Comparison of ENCODE assay signal across 21 cellular contexts in genomic region chr4:3295837-3296624, GRCh38. TPM values are rescaled to one million over a fixed set of nuclear protein-coding genes. Genes with fewer than 3 reads are reported as not detected.
DNase-seq lines count a peak whose midpoint lies in the region; ATAC-seq and TF ChIP-seq lines count a peak whose summit lies in the region.
"Had no signal": no experiment of that assay in that cellular context is flagged by ENCODE, and none has a peak within 500 bp of the region (broad histone marks: within the 10 kb centered on the region; RNA-seq: fewer than 3 reads in every experiment).

No MANE protein-coding gene starts in this region.

- no peak overlapping the region; the same call in 1 of the 2 replicates for H3K14ac ChIP-seq in H9 (ENCODE audit: insufficient read depth, low read length)

- H3K9me3 Mint-ChIP-seq in natural killer cell (no peaks in the 10 kb centered on the region), neural progenitor cell (peaks cover 24% of the 10 kb centered on the region), H9 (no peaks in the 10 kb centered on the region)
- no peaks in the 10 kb centered on the region for H3K9me3 Mint-ChIP-seq in natural killer cell treated with Interleukin-12 subunit alpha and Interleukin-12 subunit beta and Interleukin-15 and Interleukin-18, amount 100 ng/mL, for 72 hours
- H3K9me3 Mint-ChIP-seq: activated CD4-positive, alpha-beta memory T cell treated with anti-CD3 and anti-CD28 coated beads for 36 hours; T-helper 1 cell treated with Interleukin-12 subunit alpha and Interleukin-12 subunit beta and Interleukin-4 antibody, amounts not matched to agents 30 μg/mL and 1 μg/mL, for 36 hours had no signal

- H3K9me3 ChIP-seq in neural progenitor cell (ENCODE audit: low read depth) (no peaks in the 10 kb centered on the region), H9 (ENCODE audit: control insufficient read depth, low read depth, low read length) (no peaks in the 10 kb centered on the region)
- H3K9me3 ChIP-seq: left lung, SJCRH30 had no signal

- peaks cover 62% of the 10 kb centered on the region for H3K4me1 ChIP-seq in neural progenitor cell
- no peaks in the 10 kb centered on the region for H3K4me1 ChIP-seq in H9 (ENCODE audit: insufficient read depth, low read length)
- H3K4me1 ChIP-seq: SJCRH30 had no signal

- intact Hi-C loops in natural killer cell (cut with micrococcal nuclease), result no loop called here

- H3K27me3 Mint-ChIP-seq in natural killer cell (ENCODE audit: low read depth in 2 of 2) (peaks cover 6 to 11% of the 10 kb centered on the region in 2 donors), neural progenitor cell (ENCODE audit: insufficient read depth, low read depth) (peaks cover 6% of the 10 kb centered on the region), H9 (ENCODE audit: low read depth) (peaks cover 12% of the 10 kb centered on the region)
- H3K27me3 Mint-ChIP-seq in natural killer cell treated with Interleukin-12 subunit alpha and Interleukin-12 subunit beta and Interleukin-15 and Interleukin-18, amount 100 ng/mL, for 72 hours, result peaks cover 0 to 4% of the 10 kb centered on the region in 2 donors

- H3K23me2 ChIP-seq in H9 (ENCODE audit: insufficient read length, low read depth, low read length, poor library complexity, severe bottlenecking), result peaks cover 16% of the 10 kb centered on the region

- no peaks in the 10 kb centered on the region for H3K36me3 Mint-ChIP-seq in natural killer cell
- H3K36me3 Mint-ChIP-seq in natural killer cell treated with Interleukin-12 subunit alpha and Interleukin-12 subunit beta and Interleukin-15 and Interleukin-18, amount 100 ng/mL, for 72 hours, result no peaks in the 10 kb centered on the region
- H3K36me3 Mint-ChIP-seq in neural progenitor cell, result peaks cover 26% of the 10 kb centered on the region
- H3K36me3 Mint-ChIP-seq in H9 (ENCODE audit: insufficient read depth in 1 of 3, low read depth in 3 of 3), result no peaks in the 10 kb centered on the region; a peak in 1 of 7 replicates
- H3K36me3 Mint-ChIP-seq: activated CD4-positive, alpha-beta memory T cell treated with anti-CD3 and anti-CD28 coated beads for 36 hours had no signal

- H3K27ac Mint-ChIP-seq in natural killer cell, result no peak overlapping the region
- no peak overlapping the region for H3K27ac Mint-ChIP-seq in natural killer cell treated with Interleukin-12 subunit alpha and Interleukin-12 subunit beta and Interleukin-15 and Interleukin-18, amount 100 ng/mL, for 72 hours
- peak overlapping the region; percentile 11 for H3K27ac Mint-ChIP-seq in neural progenitor cell
- peak overlapping the region in 1 of 3 experiments; percentile 75; a peak in 1 of 7 replicates for H3K27ac Mint-ChIP-seq in H9
- H3K27ac Mint-ChIP-seq: activated CD4-positive, alpha-beta memory T cell treated with anti-CD3 and anti-CD28 coated beads for 36 hours; activated naive CD4-positive, alpha-beta T cell treated with anti-CD3 and anti-CD28 coated beads, Interleukin-2, amount 50 U/mL, for 72 hours; T-helper 1 cell treated with Interleukin-12 subunit alpha and Interleukin-12 subunit beta and Interleukin-4 antibody, amounts not matched to agents 30 μg/mL and 1 μg/mL, for 36 hours had no signal

- no peak for DNase-seq in natural killer cell
- no peak for DNase-seq in natural killer cell treated with Interleukin-12 subunit alpha and Interleukin-12 subunit beta and Interleukin-15 and Interleukin-18, amount 100 ng/mL, for 72 hours (ENCODE audit: low spot score)
- peak; percentile 69 for DNase-seq in coronary artery (ENCODE audit: low spot score)
- no peak for DNase-seq in neural progenitor cell (ENCODE audit: low spot score)
- no peak for DNase-seq in middle frontal gyrus (ENCODE audit: extremely low spot score, low spot score)
- no peak for DNase-seq in COLO668 (lab: John Stamatoyannopoulos, UW; ENCODE audit: unreplicated experiment)
- no peak for DNase-seq in H9
- no peak for DNase-seq in DMS53 (lab: John Stamatoyannopoulos, UW)
- DNase-seq: activated CD4-positive, alpha-beta memory T cell treated with anti-CD3 and anti-CD28 coated beads for 36 hours; CD4-positive, alpha-beta memory T cell; GOT3; NCI-H2029; nucleus accumbens; right cardiac atrium; SJCRH30 had no signal

- no peak overlapping the region for H3K27ac ChIP-seq in coronary artery
- H3K27ac ChIP-seq in neural progenitor cell, result peak overlapping the region; percentile 63
- no peak overlapping the region for H3K27ac ChIP-seq in H9 (ENCODE audit: insufficient read length, low read depth, low read length)
- H3K27ac ChIP-seq: KMS-11, left lung, SJCRH30, VCaP had no signal

- H2BK20ac ChIP-seq in H9 (ENCODE audit: low read depth, low read length, poor library complexity, severe bottlenecking), result no peak overlapping the region

- no peaks in the 10 kb centered on the region for H3K79me1 ChIP-seq in H9 (ENCODE audit: insufficient read depth, low read depth, low read length, poor library complexity, severe bottlenecking)

- H3K4ac ChIP-seq in H9 (ENCODE audit: low read depth, low read length), result no peak overlapping the region

- peaks cover 77% of the 10 kb centered on the region for H3K79me2 ChIP-seq in neural progenitor cell (ENCODE audit: low read depth)
- H3K79me2 ChIP-seq in H9 (ENCODE audit: insufficient read depth, low read length), result no peaks in the 10 kb centered on the region

- no peak overlapping the region for H4K5ac ChIP-seq in H9 (ENCODE audit: insufficient read length, low read depth, low read length)

- H2BK5ac ChIP-seq in H9 (ENCODE audit: insufficient read length, low read length), result no peak overlapping the region

- no peak overlapping the region for H2AK5ac ChIP-seq in H9 (ENCODE audit: insufficient read length, low read length)

- H3K4me3 Mint-ChIP-seq in natural killer cell (peak overlapping the region; percentile 58), neural progenitor cell (peak overlapping the region; percentile 17), H9 (no peak overlapping the region)
- H3K4me3 Mint-ChIP-seq in natural killer cell treated with Interleukin-12 subunit alpha and Interleukin-12 subunit beta and Interleukin-15 and Interleukin-18, amount 100 ng/mL, for 72 hours, result no peak overlapping the region
- H3K4me3 Mint-ChIP-seq: activated CD4-positive, alpha-beta memory T cell treated with anti-CD3 and anti-CD28 coated beads for 36 hours; T-helper 1 cell treated with Interleukin-12 subunit alpha and Interleukin-12 subunit beta and Interleukin-4 antibody, amounts not matched to agents 30 μg/mL and 1 μg/mL, for 36 hours had no signal

- H3K23ac ChIP-seq in H9 (ENCODE audit: insufficient read length, low read depth, low read length), result no peak overlapping the region

- H2BK12ac ChIP-seq in H9 (ENCODE audit: insufficient read length, low read depth, low read length), result no peak overlapping the region

- H3K4me2 ChIP-seq in neural progenitor cell, result peak overlapping the region; percentile 26
- no peak overlapping the region for H3K4me2 ChIP-seq in H9 (ENCODE audit: insufficient read depth, insufficient read length, low read length)
- H3K4me2 ChIP-seq: KMS-11 had no signal

- no CpG with 5 or more reads among the region's 12 CpGs for WGBS in H9 (ENCODE audit: extremely low coverage, insufficient read length, low lambda C conversion rate)

- H3K4me3 ChIP-seq in coronary artery (no peak overlapping the region), neural progenitor cell (no peak overlapping the region)
- H3K4me3 ChIP-seq: left lung, SJCRH30 had no signal

- H3K18ac ChIP-seq in H9 (ENCODE audit: insufficient read length, low read depth, low read length), result no peak overlapping the region

- H3T11ph ChIP-seq in H9 (ENCODE audit: low read length), result no peak overlapping the region

- H4K91ac ChIP-seq in H9 (ENCODE audit: insufficient read length, low read depth, low read length), result no peak overlapping the region

- no peaks in the 10 kb centered on the region for H3K36me3 ChIP-seq in neural progenitor cell
- H3K36me3 ChIP-seq: left lung, SJCRH30 had no signal

- no peak overlapping the region for H2BK120ac ChIP-seq in H9 (ENCODE audit: low read depth, low read length, poor library complexity, severe bottlenecking)

- H3K56ac ChIP-seq in H9 (ENCODE audit: insufficient read length, low read depth, low read length), result no peak overlapping the region

- H2AFZ ChIP-seq in neural progenitor cell (replicated peaks) (no peak overlapping the region), H9 (ENCODE audit: low read length) (no peak overlapping the region)

- TF ChIP-seq CTCF in natural killer cell (IDR thresholded peaks at IDR 0.05) (no peak), coronary artery (IDR thresholded peaks at IDR 0.05) (no peak), neural progenitor cell (IDR thresholded peaks at IDR 0.05) (no peak), H9 (conservative IDR thresholded peaks at IDR 0.05) (no peak)

- ATAC-seq in natural killer cell, result no peak
- no peak for ATAC-seq in natural killer cell treated with Interleukin-12 subunit alpha and Interleukin-12 subunit beta and Interleukin-15 and Interleukin-18, amount 100 ng/mL, for 72 hours
- ATAC-seq: activated naive CD4-positive, alpha-beta T cell treated with anti-CD3 and anti-CD28 coated beads, Interleukin-2, amount 50 U/mL, for 72 hours; left lung; Panc1; right cardiac atrium had no signal

- H4K20me1 ChIP-seq in neural progenitor cell (ENCODE audit: low read depth) (peaks cover 50% of the 10 kb centered on the region), H9 (ENCODE audit: control insufficient read depth, insufficient read depth, insufficient read length) (peaks cover 3% of the 10 kb centered on the region)

- H3K9ac ChIP-seq in neural progenitor cell (no peak overlapping the region), H9 (ENCODE audit: extremely low read depth, insufficient read length, low read length) (no peak overlapping the region)
- H3K9ac ChIP-seq: KMS-11 had no signal

- H2BK15ac ChIP-seq in H9 (ENCODE audit: low read depth, low read length), result no peak overlapping the region

- H3K27me3 ChIP-seq in neural progenitor cell, result no peaks in the 10 kb centered on the region
- no peaks in the 10 kb centered on the region; the same call in 1 of the 2 replicates for H3K27me3 ChIP-seq in H9 (ENCODE audit: insufficient read depth, low read length)
- H3K27me3 ChIP-seq: SJCRH30 had no signal

- no peak overlapping the region for H4K8ac ChIP-seq in H9 (replicated peaks; ENCODE audit: insufficient read length, low read depth, low read length)

- peaks cover 41% of the 10 kb centered on the region for H3F3A ChIP-seq in neural progenitor cell (ENCODE audit: low read depth)

- H3K4me1 Mint-ChIP-seq in natural killer cell, result peaks cover 23 to 29% of the 10 kb centered on the region in 2 donors
- peaks cover 13 to 15% of the 10 kb centered on the region in 2 donors for H3K4me1 Mint-ChIP-seq in natural killer cell treated with Interleukin-12 subunit alpha and Interleukin-12 subunit beta and Interleukin-15 and Interleukin-18, amount 100 ng/mL, for 72 hours (ENCODE audit: low read depth in 2 of 2)
- peaks cover 52% of the 10 kb centered on the region for H3K4me1 Mint-ChIP-seq in neural progenitor cell
- H3K4me1 Mint-ChIP-seq in H9, result peaks cover 41 to 58% of the 10 kb centered on the region in 2 experiments

RNA-seq across cellular contexts. Expression of gene RGS12, which starts 3.2 kb away (rescaled TPM):
- total RNA-seq in natural killer cell, result 10 to 100 TPM; 10.5 to 12.3 (median 10.6) TPM
- total RNA-seq in natural killer cell treated with Interleukin-12 subunit alpha and Interleukin-12 subunit beta and Interleukin-15 and Interleukin-18, amount 100 ng/mL, for 72 hours, result 1 to 10 TPM; 1.9 to 7.0 TPM
- total RNA-seq in neural progenitor cell (ENCODE audit: low replicate concordance), result 36.6 and 140 TPM in 2 replicates
- total RNA-seq in H9 (2021), result 14.0 and 16.9 TPM in 2 replicates

RNA-seq across cellular contexts. Expression of gene MSANTD1, which starts 47.1 kb away (rescaled TPM):
- 1 to 10 TPM in 2 of 3 donors, under 1 TPM in 1; 0.54 to 2.2 (median 1.8) TPM for total RNA-seq in natural killer cell
- 1 to 10 TPM; 1.8 to 2.0 TPM for total RNA-seq in natural killer cell treated with Interleukin-12 subunit alpha and Interleukin-12 subunit beta and Interleukin-15 and Interleukin-18, amount 100 ng/mL, for 72 hours
- 0.17 and 0.25 TPM in 2 replicates for total RNA-seq in neural progenitor cell (ENCODE audit: low replicate concordance)
- 0.83 and 0.86 TPM in 2 replicates for total RNA-seq in H9 (2021)

Comparison
In these comparisons a context has a peak if more than half of its experiments do, and no peak if none do; other contexts are left out.
1. H3K4me3 Mint-ChIP-seq: peak in natural killer cell (single experiment) and neural progenitor cell (single experiment); none in natural killer cell treated with Interleukin-12 subunit alpha and Interleukin-12 subunit beta and Interleukin-15 and Interleukin-18, amount 100 ng/mL, for 72 hours (single experiment) and H9 (0 of 2).